Comparison of ENCODE assay signal across 10 cellular contexts in genomic region chr11:76293189-76293631, GRCh38.
A peak's percentile ranks its signal among the peaks of the same experiment; 100 is the strongest.
DNase-seq lines count a peak whose midpoint lies in the region; ATAC-seq and TF ChIP-seq lines count a peak whose summit lies in the region.
"Had no signal": no experiment of that assay in that cellular context is flagged by ENCODE, and none has a peak within 500 bp of the region (broad histone marks: within the 10 kb centered on the region; RNA-seq: fewer than 3 reads in every experiment).

No MANE protein-coding gene starts in this region.

- H3K27ac Mint-ChIP-seq in naive thymus-derived CD8-positive, alpha-beta T cell, result peak overlapping the region; percentile 44 to 93 (median 82)
- no peak overlapping the region for H3K27ac Mint-ChIP-seq in type B pancreatic cell

- peak overlapping the region; percentile 36 to 70 (median 58) for H3K4me3 Mint-ChIP-seq in naive thymus-derived CD8-positive, alpha-beta T cell
- H3K4me3 Mint-ChIP-seq in type B pancreatic cell, result no peak overlapping the region

- TF ChIP-seq CTCF in GM20000 (IDR thresholded peaks at IDR 0.05; ENCODE audit: extremely low read depth, missing control alignments) (no peak), type B pancreatic cell (conservative IDR thresholded peaks at IDR 0.05) (no peak)

- ATAC-seq in GM18511 (IDR thresholded peaks at IDR 0.05; ENCODE audit: unreplicated experiment) (peak; percentile 74), HG03354 (IDR thresholded peaks at IDR 0.05; ENCODE audit: poor library complexity, severe bottlenecking, unreplicated experiment) (peak; percentile 68)
- peak in 1 of 2 donors; percentile 30 for ATAC-seq in naive thymus-derived CD8-positive, alpha-beta T cell

- H3K27me3 Mint-ChIP-seq in naive thymus-derived CD8-positive, alpha-beta T cell, result no peaks in the 10 kb centered on the region
- H3K27me3 Mint-ChIP-seq in type B pancreatic cell, result no peaks in the 10 kb centered on the region

- POLR2A ChIA-PET in naive thymus-derived CD8-positive, alpha-beta T cell (lab: Charles Lee), result no interaction called here

- peak; percentile 41 for DNase-seq in GM20000 (ENCODE audit: low spot score)
- DNase-seq in naive thymus-derived CD8-positive, alpha-beta T cell, result peak in 2 of 10 donors; percentile 14 to 15
- DNase-seq in RPMI8226, result no peak
- no peak for DNase-seq in type B pancreatic cell (ENCODE audit: extremely low spot score, unreplicated experiment)
- no peak for DNase-seq in HT-29 (ENCODE audit: low spot score)
- no peak for DNase-seq in NCI-H526 (lab: John Stamatoyannopoulos, UW)
- DNase-seq: caudate nucleus, NCI-H69 had no signal

- H3K36me3 Mint-ChIP-seq in naive thymus-derived CD8-positive, alpha-beta T cell, result no peaks in the 10 kb centered on the region
- H3K36me3 Mint-ChIP-seq in type B pancreatic cell, result no peaks in the 10 kb centered on the region

- H3K9me3 Mint-ChIP-seq in naive thymus-derived CD8-positive, alpha-beta T cell, result no peaks in the 10 kb centered on the region
- no peaks in the 10 kb centered on the region for H3K9me3 Mint-ChIP-seq in type B pancreatic cell

- peaks cover 14 to 37% (median 25%) of the 10 kb centered on the region in 4 donors for H3K4me1 Mint-ChIP-seq in naive thymus-derived CD8-positive, alpha-beta T cell
- peaks cover 21% of the 10 kb centered on the region for H3K4me1 Mint-ChIP-seq in type B pancreatic cell (ENCODE audit: unreplicated experiment)
